In the genomic region with DNA sequence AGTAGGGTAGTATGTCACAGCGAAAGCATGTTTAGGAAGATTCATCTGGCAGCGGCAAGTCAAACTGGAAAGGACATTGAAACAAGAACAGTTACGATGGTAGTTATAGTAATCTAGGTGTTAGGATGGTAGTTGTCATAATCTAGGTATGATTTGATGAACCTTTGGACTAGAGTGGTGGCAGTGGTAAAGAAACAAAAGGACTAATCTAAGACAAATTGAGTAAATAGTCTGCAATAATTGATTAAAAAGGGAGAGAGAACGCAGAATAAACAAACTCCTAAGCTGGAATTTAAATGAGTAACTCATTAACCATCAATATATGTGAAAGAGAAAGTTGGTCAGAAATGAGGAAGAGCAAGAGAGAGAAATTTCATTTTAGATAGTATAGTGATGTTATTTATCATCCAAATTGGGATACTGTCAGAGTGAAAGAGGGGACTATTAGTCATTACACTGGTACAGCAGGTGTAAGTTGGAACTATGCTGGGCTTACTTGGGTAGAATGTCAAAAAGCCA, we compare ENCODE assay signal across 14 cellular contexts. TPM values are rescaled to one million over a fixed set of nuclear protein-coding genes. Genes with fewer than 3 reads are reported as not detected.
DNase-seq lines count a peak whose midpoint lies in the region; ATAC-seq and TF ChIP-seq lines count a peak whose summit lies in the region.
"Had no signal": no experiment of that assay in that cellular context is flagged by ENCODE, and none has a peak within 500 bp of the region (broad histone marks: within the 10 kb centered on the region; RNA-seq: fewer than 3 reads in every experiment).

No MANE protein-coding gene starts in this region.

- H3K27ac Mint-ChIP-seq in CD4-positive, alpha-beta memory T cell = peak overlapping the region in 4 of 7 donors; percentile 2 to 30 (median 25)
- H3K27ac Mint-ChIP-seq: immature natural killer cell had no signal

- intact Hi-C loops in CD4-positive, alpha-beta memory T cell (cut with micrococcal nuclease) = no loop called here
- intact Hi-C loops in heart right ventricle (cut with DNase I) = no loop called here

- no peaks in the 10 kb centered on the region for H3K9me3 ChIP-seq in CD4-positive, alpha-beta memory T cell (ENCODE audit: control insufficient read depth in 1 of 2, low read length in 2 of 2)
- H3K9me3 ChIP-seq in heart right ventricle (no peaks in the 10 kb centered on the region), MG63 (no peaks in the 10 kb centered on the region)

- peak; percentile 100 for ATAC-seq in GM18868 (IDR thresholded peaks at IDR 0.05; ENCODE audit: unreplicated experiment)
- ATAC-seq in HG02623 (IDR thresholded peaks at IDR 0.05; ENCODE audit: unreplicated experiment) = peak; percentile 95
- peak; percentile 97 for ATAC-seq in HG03558 (IDR thresholded peaks at IDR 0.05; ENCODE audit: extremely low read depth, unreplicated experiment)
- ATAC-seq in heart right ventricle = no peak
- ATAC-seq: right cardiac atrium had no signal

- H3K36me3 ChIP-seq in CD4-positive, alpha-beta memory T cell (ENCODE audit: insufficient read depth, low read length) = peaks cover 12% of the 10 kb centered on the region
- H3K36me3 ChIP-seq in heart right ventricle (peaks cover 0 to 69% (median 13%) of the 10 kb centered on the region in 9 donors), MG63 (peaks cover 55% of the 10 kb centered on the region)

- POLR2A ChIA-PET in CD4-positive, alpha-beta memory T cell (lab: Charles Lee; ENCODE audit: partially characterized antibody) = no interaction called here

- DNase-seq in CD4-positive, alpha-beta memory T cell = no peak
- no peak for DNase-seq in KBM-7
- DNase-seq in dermis blood vessel endothelial cell = no peak
- no peak for DNase-seq in heart right ventricle
- DNase-seq in MG63 = no peak
- DNase-seq: C1 segment of cervical spinal cord, endodermal cell, immature natural killer cell, NCI-H187, right cardiac atrium had no signal

- H3K4me1 ChIP-seq in CD4-positive, alpha-beta memory T cell (ENCODE audit: insufficient read depth, low read length) = no peaks in the 10 kb centered on the region
- H3K4me1 ChIP-seq in heart right ventricle = no peaks in the 10 kb centered on the region

- no peak overlapping the region for H3K27ac ChIP-seq in CD4-positive, alpha-beta memory T cell (ENCODE audit: low read depth, low read length)
- no peak overlapping the region for H3K27ac ChIP-seq in heart right ventricle
- H3K27ac ChIP-seq: GM23248 had no signal

- no peaks in the 10 kb centered on the region for H3K27me3 Mint-ChIP-seq in CD4-positive, alpha-beta memory T cell

- H3K4me3 ChIP-seq in CD4-positive, alpha-beta memory T cell (ENCODE audit: low read length in 2 of 2) = no peak overlapping the region
- H3K4me3 ChIP-seq in heart right ventricle (no peak overlapping the region), MG63 (no peak overlapping the region)
- H3K4me3 ChIP-seq: GM23248 had no signal

- H3K36me3 Mint-ChIP-seq in CD4-positive, alpha-beta memory T cell = peaks cover 42 to 50% of the 10 kb centered on the region in 2 donors

- H3K9me3 Mint-ChIP-seq in CD4-positive, alpha-beta memory T cell = peaks cover 0 to 3% (median 0%) of the 10 kb centered on the region in 8 donors
- H3K9me3 Mint-ChIP-seq: immature natural killer cell had no signal

- 97 to 98% methylated on average over 4 of the region's 4 CpGs for whole genome bisulfite sequencing in heart right ventricle, 2 donors

- H3K4me3 Mint-ChIP-seq in CD4-positive, alpha-beta memory T cell = no peak overlapping the region
- H3K4me3 Mint-ChIP-seq: endodermal cell, immature natural killer cell had no signal

- no peak for TF ChIP-seq CTCF in heart right ventricle (IDR thresholded peaks at IDR 0.05)

- H3K27me3 ChIP-seq in CD4-positive, alpha-beta memory T cell (ENCODE audit: insufficient read depth, low read length) = no peaks in the 10 kb centered on the region
- no peaks in the 10 kb centered on the region for H3K27me3 ChIP-seq in heart right ventricle
- no peaks in the 10 kb centered on the region for H3K27me3 ChIP-seq in MG63

- in situ Hi-C loops in KBM-7 (cut with MboI; ENCODE audit: low pct_unique_long_range_greater_than_20kb, low sequenced_read_pairs) = no loop called here

- peaks cover 0 to 8% (median 3%) of the 10 kb centered on the region in 4 donors for H3K4me1 Mint-ChIP-seq in CD4-positive, alpha-beta memory T cell

- CTCF ChIA-PET in CD4-positive, alpha-beta memory T cell (lab: Charles Lee; ENCODE audit: partially characterized antibody) = no interaction called here

RNA-seq across cellular contexts. Expression of gene MTREX, which starts 56.8 kb away (rescaled TPM):
- total RNA-seq in CD4-positive, alpha-beta memory T cell = 10 to 100 TPM; 73.3 to 82.2 TPM
- polyA plus RNA-seq in CD4-positive, alpha-beta memory T cell = 10 to 100 TPM; 28.8 to 37.4 TPM
- 135 and 141 TPM in 2 replicates for total RNA-seq in dermis blood vessel endothelial cell
- total RNA-seq in heart right ventricle = 10 to 100 TPM; 58.5 to 69.9 (median 62.4) TPM
- 10 to 100 TPM; 17.9 to 24.6 TPM for polyA plus RNA-seq in heart right ventricle
- 73.7 and 136 TPM in 2 replicates for total RNA-seq in MG63 (2014; rRNA removed; shearing (Covaris generic); ENCODE audit: low replicate concordance)

RNA-seq across cellular contexts. Expression of gene DHX29, which starts 57.1 kb away (rescaled TPM):
- total RNA-seq in CD4-positive, alpha-beta memory T cell = 10 to 100 TPM; 18.5 to 22.5 TPM
- 10 to 100 TPM; 11.6 to 21.0 TPM for polyA plus RNA-seq in CD4-positive, alpha-beta memory T cell
- 21.6 and 39.5 TPM in 2 replicates for total RNA-seq in dermis blood vessel endothelial cell
- 10 to 100 TPM; 19.3 to 25.8 (median 21.7) TPM for total RNA-seq in heart right ventricle
- polyA plus RNA-seq in heart right ventricle = 10 to 100 TPM in 1 of 2 donors, 1 to 10 TPM in 1; 7.6 to 10.0 TPM
- 18.4 and 32.9 TPM in 2 replicates for total RNA-seq in MG63 (2014; rRNA removed; shearing (Covaris generic); ENCODE audit: low replicate concordance)

Comparison
In these comparisons a context has a peak if more than half of its experiments do, and no peak if none do; other contexts are left out.
1. ATAC-seq: peak in GM18868 (single experiment), HG02623 (single experiment) and HG03558 (single experiment); none in heart right ventricle (0 of 8).